ENCODE assay signal across 8 cellular contexts in the genomic region with DNA sequence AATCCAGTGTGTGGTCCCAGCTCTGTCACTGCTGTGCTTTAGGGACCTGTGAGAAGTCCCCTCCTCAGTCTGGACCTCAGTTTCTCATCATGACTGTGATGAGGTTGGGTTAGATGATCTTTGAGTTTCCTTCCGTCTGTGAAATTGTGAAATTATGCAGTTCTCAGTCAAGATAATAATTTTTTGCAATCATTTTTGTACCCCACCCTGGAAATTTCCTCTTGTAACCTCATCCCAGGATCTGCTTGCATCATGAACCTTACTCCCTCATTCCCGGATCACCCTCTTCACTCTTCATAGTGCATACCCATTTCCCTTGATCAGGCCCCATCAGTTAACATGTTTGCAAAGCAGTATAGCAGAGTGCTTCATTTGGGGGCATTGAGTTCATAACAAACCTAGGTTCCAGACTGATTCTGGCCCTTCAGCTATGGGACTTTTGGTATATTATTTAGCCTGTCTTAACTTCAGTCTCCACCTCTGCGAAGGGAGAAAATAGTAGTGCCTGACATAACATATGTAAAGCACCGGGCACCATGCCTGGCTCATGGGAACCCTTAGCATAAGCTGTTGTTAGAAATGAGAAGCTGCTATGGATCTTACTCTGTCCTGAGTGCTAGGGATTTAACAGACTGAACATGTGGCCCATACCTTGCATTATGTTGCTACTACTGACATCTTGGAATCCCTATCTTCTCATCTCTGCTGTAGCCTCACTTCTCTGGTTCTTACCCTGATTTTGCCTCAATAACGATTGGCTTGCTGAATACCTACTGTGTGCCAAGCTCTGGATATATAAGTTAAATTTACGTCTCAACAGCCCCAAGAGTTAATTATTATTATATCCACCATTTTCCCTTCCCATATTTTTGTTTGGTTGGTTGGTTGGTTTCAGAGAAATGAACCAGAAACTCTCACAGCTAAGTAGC. TPM values are rescaled to one million over a fixed set of nuclear protein-coding genes. Genes with fewer than 3 reads are reported as not detected.
DNase-seq lines count a peak whose midpoint lies in the region; ATAC-seq and TF ChIP-seq lines count a peak whose summit lies in the region.

No MANE protein-coding gene starts in this region.

- H3K27me3 ChIP-seq in CD4-positive, CD25-positive, alpha-beta regulatory T cell (ENCODE audit: control insufficient read depth, insufficient read depth, low read length) = no peaks in the 10 kb centered on the region
- H3K27me3 ChIP-seq in dorsolateral prefrontal cortex (no peaks in the 10 kb centered on the region), neuron (ENCODE audit: insufficient read depth, low read length) (no peaks in the 10 kb centered on the region)

- no peak overlapping the region for H2AFZ ChIP-seq in neuron (ENCODE audit: low read depth, low read length)

- peak overlapping the region; percentile 76 for H3K4me3 ChIP-seq in CD4-positive, CD25-positive, alpha-beta regulatory T cell (ENCODE audit: low read depth, low read length)
- H3K4me3 ChIP-seq in dorsolateral prefrontal cortex (peak overlapping the region in 54 of 59 donors; percentile 71 to 100 (median 93)), neuron (ENCODE audit: low read length) (peak overlapping the region; percentile 63)

- peak overlapping the region; percentile 97 for H3K27ac ChIP-seq in CD4-positive, CD25-positive, alpha-beta regulatory T cell (ENCODE audit: insufficient read depth, low read length, poor library complexity, severe bottlenecking)
- H3K27ac ChIP-seq in dorsolateral prefrontal cortex = peak overlapping the region in 57 of 59 donors; percentile 80 to 99 (median 96)

- no peaks in the 10 kb centered on the region for H3K36me3 Mint-ChIP-seq in CD4-positive, CD25-positive, alpha-beta regulatory T cell

- no peaks in the 10 kb centered on the region for H3K36me3 ChIP-seq in CD4-positive, CD25-positive, alpha-beta regulatory T cell (ENCODE audit: control insufficient read depth, insufficient read depth, low read length)
- no peaks in the 10 kb centered on the region for H3K36me3 ChIP-seq in neuron (ENCODE audit: insufficient read depth, low read length)

- H3K27me3 Mint-ChIP-seq in CD4-positive, CD25-positive, alpha-beta regulatory T cell = no peaks in the 10 kb centered on the region

- DNase-seq in CD4-positive, CD25-positive, alpha-beta regulatory T cell = no peak
- peak; percentile 60 for DNase-seq in NCI-H82 (lab: John Stamatoyannopoulos, UW)
- peak in 3 of 10 donors; percentile 37 to 63 (median 55) for DNase-seq in dorsolateral prefrontal cortex
- no peak for DNase-seq in NCI-H226
- no peak for DNase-seq in SKM-1 (lab: John Stamatoyannopoulos, UW; ENCODE audit: unreplicated experiment)
- DNase-seq in NCI-H2171 treated with DMSO at 0.1 percent for 48 hours (lab: John Stamatoyannopoulos, UW) = no peak
- DNase-seq in NCI-H2171 (lab: John Stamatoyannopoulos, UW) = no peak

- peak overlapping the region; percentile 93 to 100 (median 99) for H3K27ac Mint-ChIP-seq in CD4-positive, CD25-positive, alpha-beta regulatory T cell

- intact Hi-C loops in dorsolateral prefrontal cortex (cut with DNase I) = loop anchor here in 1 of 2 donors (5.0 kb wide), 1 partner anchor 469 kb away; the partner anchor contains the start of gene BLTP3A

- H3K4me1 ChIP-seq in CD4-positive, CD25-positive, alpha-beta regulatory T cell (ENCODE audit: control insufficient read depth, insufficient read depth, low read length, poor library complexity, severe bottlenecking) = peaks cover 32% of the 10 kb centered on the region
- H3K4me1 ChIP-seq in neuron (ENCODE audit: insufficient read depth, low read length) = peaks cover 13% of the 10 kb centered on the region

- ATAC-seq in CD4-positive, CD25-positive, alpha-beta regulatory T cell (ENCODE audit: low read depth in 2 of 2) = no peak

- peaks cover 28 to 70% (median 50%) of the 10 kb centered on the region in 4 donors for H3K4me1 Mint-ChIP-seq in CD4-positive, CD25-positive, alpha-beta regulatory T cell

- TF ChIP-seq CTCF in dorsolateral prefrontal cortex (IDR thresholded peaks at IDR 0.05 in 54 of 56, conservative IDR thresholded peaks at IDR 0.05 in 2 of 56; ENCODE audit: low read depth in 1 of 56, partially characterized antibody in 56 of 56) = no peak

- H3K9me3 Mint-ChIP-seq in CD4-positive, CD25-positive, alpha-beta regulatory T cell = no peaks in the 10 kb centered on the region

- peak overlapping the region; percentile 93 to 95 (median 93) for H3K4me3 Mint-ChIP-seq in CD4-positive, CD25-positive, alpha-beta regulatory T cell

- no peaks in the 10 kb centered on the region for H3K9me3 ChIP-seq in CD4-positive, CD25-positive, alpha-beta regulatory T cell (ENCODE audit: control insufficient read depth in 2 of 2, low read length in 2 of 2)
- no peaks in the 10 kb centered on the region for H3K9me3 ChIP-seq in neuron (ENCODE audit: low read length)

RNA-seq across cellular contexts. Expression of gene ZNF76, which starts 1.4 kb away (rescaled TPM):
- 66.6 TPM for total RNA-seq in CD4-positive, CD25-positive, alpha-beta regulatory T cell
- polyA plus RNA-seq in CD4-positive, CD25-positive, alpha-beta regulatory T cell = 10 to 100 TPM; 18.7 to 25.1 (median 20.5) TPM
- total RNA-seq in dorsolateral prefrontal cortex = 10 to 100 TPM; 28.7 to 73.1 (median 45.8) TPM

RNA-seq across cellular contexts. Expression of gene DEF6, which starts 36.7 kb away (rescaled TPM):
- total RNA-seq in CD4-positive, CD25-positive, alpha-beta regulatory T cell = 247 TPM
- 100 to 1,000 TPM; 134 to 142 (median 139) TPM for polyA plus RNA-seq in CD4-positive, CD25-positive, alpha-beta regulatory T cell
- total RNA-seq in dorsolateral prefrontal cortex = 10 to 100 TPM in 2 of 120 experiments, 1 to 10 TPM in 118; 1.6 to 10.2 (median 4.8) TPM

RNA-seq across cellular contexts. Expression of gene SCUBE3, which starts 47.1 kb away (rescaled TPM):
- not detected for total RNA-seq in CD4-positive, CD25-positive, alpha-beta regulatory T cell
- polyA plus RNA-seq in CD4-positive, CD25-positive, alpha-beta regulatory T cell = under 1 TPM in 3 of 4 donors, not detected in 1; 0.03 to 0.11 (median 0.05) TPM
- total RNA-seq in dorsolateral prefrontal cortex = 1 to 10 TPM in 14 of 120 experiments, under 1 TPM in 104, not detected in 2; 0.07 to 3.3 (median 0.38) TPM

Comparison
In these comparisons a context has a peak if more than half of its experiments do, and no peak if none do; other contexts are left out.
1. RNA of gene DEF6, which starts 36.7 kb away (total RNA-seq): 247 TPM in CD4-positive, CD25-positive, alpha-beta regulatory T cell (single experiment); 1.6 to 10.2 TPM in dorsolateral prefrontal cortex; every median in the first group is over 10 times any median in the second.
2. Peak in every context shown above with its lines, with median percentiles within 50 percentile points of each other: H3K4me3 ChIP-seq.